9 cellular contexts compared by ENCODE assay signal in genomic region chr1:23169727-23170335, GRCh38. TPM values are rescaled to one million over a fixed set of nuclear protein-coding genes. Genes with fewer than 3 reads are reported as not detected.
DNase-seq lines count a peak whose midpoint lies in the region; ATAC-seq, FAIRE-seq and TF ChIP-seq lines count a peak whose summit lies in the region.
"Had no signal": no experiment of that assay in that cellular context is flagged by ENCODE, and none has a peak within 500 bp of the region (broad histone marks: within the 10 kb centered on the region; RNA-seq: fewer than 3 reads in every experiment).

No MANE protein-coding gene starts in this region.

- no peak overlapping the region for H3K9ac ChIP-seq in mucosa of rectum (ENCODE audit: low read depth in 1 of 2, low read length in 2 of 2)

- peak overlapping the region; percentile 74 for H3K27ac ChIP-seq in 22Rv1
- H3K27ac ChIP-seq in Panc1 (ENCODE audit: low read length): peak overlapping the region; percentile 70
- H3K27ac ChIP-seq in mucosa of rectum (ENCODE audit: low read depth in 2 of 2, low read length in 2 of 2): peak overlapping the region; percentile 54 to 93
- peak overlapping the region; percentile 89 to 93 for H3K27ac ChIP-seq in uterus

- BruUV-seq in Panc1 (replicated peaks; lab: Mats Ljungman, UMichigan): no TSS peak

- peak; percentile 67 for FAIRE-seq in GM12891 (lab: Jason Lieb, UNC)

- H3K27me3 Mint-ChIP-seq in dendritic cell treated with granulocyte-macrophage colony-stimulating factor and Interleukin-4, amounts not matched to agents 40 ng/mL and 50 ng/mL, for 4 days: peaks cover 3% of the 10 kb centered on the region

- H3K27ac Mint-ChIP-seq in dendritic cell treated with granulocyte-macrophage colony-stimulating factor and Interleukin-4, amounts not matched to agents 40 ng/mL and 50 ng/mL, for 4 days: peak overlapping the region; percentile 99

- H3K9me3 ChIP-seq in Panc1 (ENCODE audit: control insufficient read depth, insufficient read depth, low read depth, low read length) (no peaks in the 10 kb centered on the region), mucosa of rectum (ENCODE audit: control insufficient read depth in 2 of 2, low read length in 2 of 2) (no peaks in the 10 kb centered on the region), uterus (no peaks in the 10 kb centered on the region)

- no peak for TF ChIP-seq CTCF in 22Rv1 (IDR thresholded peaks at IDR 0.05)
- TF ChIP-seq CTCF in Panc1 (IDR thresholded peaks at IDR 0.05): no peak
- TF ChIP-seq CTCF in uterus (IDR thresholded peaks at IDR 0.05): no peak

- H3K36me3 ChIP-seq in Panc1 (ENCODE audit: control insufficient read depth, insufficient read depth, low read length) (no peaks in the 10 kb centered on the region), mucosa of rectum (ENCODE audit: control insufficient read depth in 2 of 2, insufficient read depth in 2 of 2, low read length in 2 of 2) (no peaks in the 10 kb centered on the region), uterus (no peaks in the 10 kb centered on the region)

- H3K4me1 ChIP-seq in Panc1 (ENCODE audit: control insufficient read depth, insufficient read depth, low read length): peaks cover 23% of the 10 kb centered on the region; the same call in 1 of the 2 replicates
- peaks cover 12% of the 10 kb centered on the region in 2 donors for H3K4me1 ChIP-seq in mucosa of rectum (ENCODE audit: control insufficient read depth in 2 of 2, insufficient read depth in 2 of 2, low read length in 2 of 2)
- no peaks in the 10 kb centered on the region for H3K4me1 ChIP-seq in uterus

- intact Hi-C loops in Panc1 (cut with micrococcal nuclease; ENCODE audit: unreplicated experiment) (loop anchor here (2.0 kb wide), 1 partner anchor 63 kb away; no protein-coding TSS in a partner anchor), uterus (cut with DNase I; ENCODE audit: low total_unique reads) (no loop called here)
- intact Hi-C loops in dendritic cell treated with granulocyte-macrophage colony-stimulating factor and Interleukin-4, amounts not matched to agents 40 ng/mL and 50 ng/mL, for 4 days (cut with micrococcal nuclease): loop anchor here (2.0 to 5.0 kb wide), 2 partner anchors 55 to 112 kb away; no protein-coding TSS in a partner anchor

- H3K4me3 ChIP-seq in Panc1 (ENCODE audit: low read depth in 2 of 2, low read length in 2 of 2): peak overlapping the region; percentile 74 to 96
- peak overlapping the region; percentile 13 to 45 for H3K4me3 ChIP-seq in mucosa of rectum (ENCODE audit: low read length in 2 of 2)
- peak overlapping the region in 1 of 2 donors; percentile 43 for H3K4me3 ChIP-seq in uterus

- no peak for DNase-seq in GM12891 (ENCODE audit: insufficient read length, low spot score)
- no peak for DNase-seq in Panc1 (ENCODE audit: low read depth, low spot score)
- peak; percentile 69 to 84 for DNase-seq in uterus
- DNase-seq in COR-L47 (lab: John Stamatoyannopoulos, UW): no peak

- H3K27me3 ChIP-seq in Panc1 (ENCODE audit: control insufficient read depth, insufficient read depth, low read length) (no peaks in the 10 kb centered on the region), mucosa of rectum (ENCODE audit: control insufficient read depth in 2 of 2, insufficient read depth in 2 of 2, low read length in 2 of 2) (no peaks in the 10 kb centered on the region), uterus (no peaks in the 10 kb centered on the region)

- peaks cover 26% of the 10 kb centered on the region for H3K4me1 Mint-ChIP-seq in dendritic cell treated with granulocyte-macrophage colony-stimulating factor and Interleukin-4, amounts not matched to agents 40 ng/mL and 50 ng/mL, for 4 days (ENCODE audit: low read depth)

- POLR2A ChIA-PET in Panc1 (lab: Charles Lee): interaction anchor here (0.6 kb wide), 3 partner anchors 15 to 113 kb away, joined by 3 to 7 read pairs (median 3); no protein-coding TSS in a partner anchor

- peak overlapping the region; percentile 100 for H3K4me3 Mint-ChIP-seq in dendritic cell treated with granulocyte-macrophage colony-stimulating factor and Interleukin-4, amounts not matched to agents 40 ng/mL and 50 ng/mL, for 4 days

- CTCF ChIA-PET in Panc1 (lab: Charles Lee): interaction anchor here (0.7 to 0.8 kb wide), 3 partner anchors 14 to 85 kb away, joined by 3 to 6 read pairs (median 3); no protein-coding TSS in a partner anchor

- TF ChIP-seq POLR2A in GM12891 (IDR thresholded peaks at IDR 0.05; ENCODE audit: low read depth, low read length) (peak; percentile 47), uterus (IDR thresholded peaks at IDR 0.05) (no peak)

- in situ Hi-C loops in Panc1 (cut with HindIII; ENCODE audit: low pct_unique_long_range_greater_than_20kb, low sequenced_read_pairs): no loop called here

- H3K9me3 Mint-ChIP-seq in dendritic cell treated with granulocyte-macrophage colony-stimulating factor and Interleukin-4, amounts not matched to agents 40 ng/mL and 50 ng/mL, for 4 days: no peaks in the 10 kb centered on the region

- ATAC-seq in Panc1 (peak; percentile 66), HG02759 (IDR thresholded peaks at IDR 0.05; ENCODE audit: unreplicated experiment) (no peak)

- H3K36me3 Mint-ChIP-seq in dendritic cell treated with granulocyte-macrophage colony-stimulating factor and Interleukin-4, amounts not matched to agents 40 ng/mL and 50 ng/mL, for 4 days (ENCODE audit: low read depth): peaks cover 9% of the 10 kb centered on the region

TF ChIP-seq in GM12891, 5 proteins besides CTCF, POLR2A, EP300 and RAD21:
- TF ChIP-seq SPI1 (IDR thresholded peaks at IDR 0.05; ENCODE audit: low read depth, low read length) (0 out of 2 replicates have a peak, but pooled peaks have one; percentile 3), TAF1 (IDR thresholded peaks at IDR 0.05; ENCODE audit: low read depth, low read length) (no peak)

RNA-seq across cellular contexts. Expression of gene LUZP1, which starts 1.2 kb away (rescaled TPM):
- 7.9 TPM for polyA plus RNA-seq in GM12891 (2012; ENCODE audit: low read depth, missing spikeins)
- total RNA-seq in Panc1 (2021; ENCODE audit: unreplicated experiment) (40.2 TPM), uterus (10 to 100 TPM in 3 of 4 donors, 1 to 10 TPM in 1; 9.1 to 41.4 (median 27.3) TPM)
- 14.4 TPM for polyA plus RNA-seq in Panc1 (2012; ENCODE audit: insufficient read length)

RNA-seq across cellular contexts. Expression of gene HTR1D, which starts 47.5 kb away (rescaled TPM):
- polyA plus RNA-seq in GM12891 (2012; ENCODE audit: low read depth, missing spikeins): not detected
- total RNA-seq in Panc1 (2021; ENCODE audit: unreplicated experiment) (3.5 TPM), uterus (not detected)
- 1.2 TPM for polyA plus RNA-seq in Panc1 (2012; ENCODE audit: insufficient read length)
- total RNA-seq: subcutaneous adipose tissue had no signal

Comparison
In these comparisons a context has a peak if more than half of its experiments do, and no peak if none do; other contexts are left out.
1. DNase-seq: peak in uterus (2 of 2); none in GM12891 (single experiment), Panc1 (single experiment) and COR-L47 (single experiment).
2. Peak in every context shown above with its lines, with median percentiles within 50 percentile points of each other: H3K27ac ChIP-seq.